Comparison of ENCODE assay signal across 1 cellular context in the genomic region with DNA sequence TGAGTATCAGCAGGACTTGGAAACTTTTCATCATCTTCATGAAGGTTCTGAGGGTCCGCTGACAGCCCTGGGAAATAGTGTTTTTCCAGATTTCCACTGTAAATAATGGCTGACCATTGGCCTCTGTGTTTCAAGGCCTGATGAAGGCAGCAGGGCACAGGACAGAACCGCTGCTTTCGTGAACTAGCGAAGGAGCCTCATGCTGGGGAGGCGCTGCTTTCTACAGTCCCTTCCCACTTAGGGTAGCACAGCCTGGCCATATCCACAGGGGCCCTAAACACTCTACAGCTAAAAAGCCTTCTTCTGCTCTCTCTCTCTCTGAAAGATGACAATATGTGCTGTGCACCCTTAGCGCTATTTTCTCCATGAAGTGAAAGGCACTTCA.
TF ChIP-seq lines count a peak whose summit lies in the region.

No MANE protein-coding gene starts in this region.

TF ChIP-seq in H1, 55 proteins besides CTCF, POLR2A, EP300 and RAD21 (continued from another document):
- no peak for TF ChIP-seq SP1 (IDR thresholded peaks at IDR 0.05; ENCODE audit: low read depth, low read length)
